30 cellular contexts compared by ENCODE assay signal in the genomic region with DNA sequence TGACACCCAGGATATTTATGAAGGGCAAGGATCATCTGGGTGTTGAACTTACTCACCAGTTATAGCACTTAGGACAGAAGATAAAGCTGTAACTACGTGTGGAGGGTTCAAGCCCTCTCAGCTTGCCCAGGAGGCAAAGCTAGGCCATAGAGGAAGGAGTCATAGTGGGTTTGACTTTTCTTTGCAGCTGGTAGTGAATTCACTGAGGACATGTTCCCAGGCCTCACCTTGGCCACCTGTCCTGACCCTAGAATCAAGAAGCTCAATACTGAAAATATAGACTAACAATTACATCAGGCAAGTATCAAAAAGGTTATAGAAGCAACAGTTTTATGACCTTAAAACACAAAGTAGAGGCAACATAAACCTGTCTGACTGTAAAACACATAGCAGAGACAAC.
"Had no signal": no experiment of that assay in that cellular context is flagged by ENCODE, and none has a peak within 500 bp of the region (broad histone marks: within the 10 kb centered on the region; RNA-seq: fewer than 3 reads in every experiment).

No MANE protein-coding gene starts in this region.

- DNase-seq: cortex of kidney; effector memory CD8-positive, alpha-beta T cell; erythroblast; esophagus squamous epithelium; foreskin melanocyte; glutamatergic neuron; hypothalamus; kidney; mesenchymal stem cell; mucosa of descending colon; naive B cell; stimulated activated CD4-positive, alpha-beta T cell treated with anti-CD3 and anti-CD28 coated beads, Interleukin-12 subunit alpha, Interleukin-12 subunit beta, amount 100 ng/mL, for 4 hours; stimulated activated CD4-positive, alpha-beta T cell treated with anti-CD3 and anti-CD28 coated beads, Interleukin-1b, Interleukin-23, amount 100 ng/mL, for 48 hours; stimulated activated CD4-positive, alpha-beta T cell treated with anti-CD3 and anti-CD28 coated beads, Interleukin-4, amount 100 ng/mL, for 1 hour; stimulated activated CD8-positive, alpha-beta memory T cell treated with anti-CD3 and anti-CD28 coated beads, Interleukin-4, amount 100 ng/mL, for 48 hours; stimulated activated naive CD4-positive, alpha-beta T cell; stimulated activated naive CD8-positive, alpha-beta T cell treated with anti-CD3 and anti-CD28 coated beads, Interleukin-15, amount 100 ng/mL, for 72 hours; transverse colon; upper lobe of right lung; uterus had no signal

- H3K27ac ChIP-seq: esophagus squamous epithelium, neural progenitor cell, parathyroid adenoma, right atrium auricular region, suprapubic skin, transverse colon, upper lobe of right lung, uterus had no signal

- H3K4me3 Mint-ChIP-seq: effector memory CD8-positive, alpha-beta T cell; mesothelial cell of epicardium; naive B cell; natural killer cell treated with Interleukin-12 subunit alpha and Interleukin-12 subunit beta and Interleukin-15 and Interleukin-18, amount 100 ng/mL, for 72 hours; neural progenitor cell; stimulated activated naive CD8-positive, alpha-beta T cell treated with anti-CD3 and anti-CD28 coated beads, Interleukin-15, amount 100 ng/mL, for 72 hours had no signal

- H3K4me3 ChIP-seq: esophagus squamous epithelium, mucosa of descending colon, neural progenitor cell, right atrium auricular region, smooth muscle cell, suprapubic skin, transverse colon, upper lobe of right lung, uterus had no signal

- H3K36me3 Mint-ChIP-seq: mesothelial cell of epicardium; naive B cell; natural killer cell treated with Interleukin-12 subunit alpha and Interleukin-12 subunit beta and Interleukin-15 and Interleukin-18, amount 100 ng/mL, for 72 hours; neural progenitor cell had no signal

- H3K4me2 ChIP-seq: neural progenitor cell, smooth muscle cell had no signal

- H3K4me1 Mint-ChIP-seq: mesothelial cell of epicardium; naive B cell; neural progenitor cell; stimulated activated naive CD8-positive, alpha-beta T cell treated with anti-CD3 and anti-CD28 coated beads, Interleukin-15, amount 100 ng/mL, for 72 hours had no signal

- H3K27me3 Mint-ChIP-seq: effector memory CD8-positive, alpha-beta T cell; naive B cell; natural killer cell treated with Interleukin-12 subunit alpha and Interleukin-12 subunit beta and Interleukin-15 and Interleukin-18, amount 100 ng/mL, for 72 hours; progenitor cell of endocrine pancreas; stimulated activated naive CD8-positive, alpha-beta T cell treated with anti-CD3 and anti-CD28 coated beads, Interleukin-15, amount 100 ng/mL, for 72 hours had no signal

- H3K27me3 ChIP-seq: esophagus squamous epithelium, neural progenitor cell, right atrium auricular region, suprapubic skin, transverse colon, upper lobe of right lung, uterus had no signal

- H3K9ac ChIP-seq: neural progenitor cell, parathyroid adenoma had no signal

- H3K9me3 ChIP-seq: esophagus squamous epithelium, right atrium auricular region, suprapubic skin, transverse colon, upper lobe of right lung, uterus had no signal

- H3K79me2 ChIP-seq: parathyroid adenoma had no signal

- H3K4me1 ChIP-seq: esophagus squamous epithelium, neural progenitor cell, parathyroid adenoma, right atrium auricular region, suprapubic skin, transverse colon, upper lobe of right lung, uterus had no signal

- ATAC-seq: effector memory CD8-positive, alpha-beta T cell; left lobe of liver; mucosa of descending colon; natural killer cell treated with Interleukin-12 subunit alpha and Interleukin-12 subunit beta and Interleukin-15 and Interleukin-18, amount 100 ng/mL, for 72 hours; sciatic nerve; stimulated activated naive CD8-positive, alpha-beta T cell treated with anti-CD3 and anti-CD28 coated beads, Interleukin-15, amount 100 ng/mL, for 72 hours; upper lobe of right lung had no signal

- H2AFZ ChIP-seq: neural progenitor cell, parathyroid adenoma had no signal

- H3K9me3 Mint-ChIP-seq: effector memory CD8-positive, alpha-beta T cell; neural progenitor cell; stimulated activated naive CD8-positive, alpha-beta T cell treated with anti-CD3 and anti-CD28 coated beads, Interleukin-15, amount 100 ng/mL, for 72 hours had no signal

- H3K27ac Mint-ChIP-seq: effector memory CD8-positive, alpha-beta T cell; mesothelial cell of epicardium; naive B cell; natural killer cell treated with Interleukin-12 subunit alpha and Interleukin-12 subunit beta and Interleukin-15 and Interleukin-18, amount 100 ng/mL, for 72 hours; neural progenitor cell; progenitor cell of endocrine pancreas; stimulated activated naive CD8-positive, alpha-beta T cell treated with anti-CD3 and anti-CD28 coated beads, Interleukin-15, amount 100 ng/mL, for 72 hours had no signal

- H3K36me3 ChIP-seq: esophagus squamous epithelium, neural progenitor cell, right atrium auricular region, suprapubic skin, transverse colon, upper lobe of right lung, uterus had no signal
